ENCODE assay signal across 9 cellular contexts in genomic region chr5:177448244-177448950, GRCh38. TPM values are rescaled to one million over a fixed set of nuclear protein-coding genes. Genes with fewer than 3 reads are reported as not detected.
DNase-seq lines count a peak whose midpoint lies in the region; ATAC-seq and TF ChIP-seq lines count a peak whose summit lies in the region.
"Had no signal": no experiment of that assay in that cellular context is flagged by ENCODE, and none has a peak within 500 bp of the region (broad histone marks: within the 10 kb centered on the region; RNA-seq: fewer than 3 reads in every experiment).

No MANE protein-coding gene starts in this region.

- H3K27ac ChIP-seq in WERI-Rb-1, result no peak overlapping the region

- no peaks in the 10 kb centered on the region for H3K27me3 ChIP-seq in WERI-Rb-1 (ENCODE audit: insufficient read depth, low read depth, severe bottlenecking)

- BruUV-seq in MCF 10A (replicated peaks; lab: Mats Ljungman, UMichigan), result TSS peak; percentile 12

- no peak for TF ChIP-seq CTCF in GM12875 (IDR thresholded peaks at IDR 0.05; ENCODE audit: borderline replicate concordance, insufficient read depth, low read depth, low read length)
- no peak for TF ChIP-seq CTCF in NB4 (IDR thresholded peaks at IDR 0.05; ENCODE audit: low read depth, low read length)
- no peak for TF ChIP-seq CTCF in MCF 10A (IDR thresholded peaks at IDR 0.05; ENCODE audit: unreplicated experiment)
- TF ChIP-seq CTCF in neural crest cell (conservative IDR thresholded peaks at IDR 0.05), result no peak
- TF ChIP-seq CTCF in WERI-Rb-1 (IDR thresholded peaks at IDR 0.05; ENCODE audit: low read depth, low read length), result no peak

- H3K4me1 Mint-ChIP-seq in MCF 10A (ENCODE audit: insufficient read depth, unreplicated experiment), result peaks cover 21% of the 10 kb centered on the region
- peaks cover 62% of the 10 kb centered on the region for H3K4me1 Mint-ChIP-seq in neural crest cell

- DNase-seq in NB4 (ENCODE audit: low read depth) (peak; percentile 56), MCF 10A (ENCODE audit: unreplicated experiment) (no peak), neural crest cell (ENCODE audit: low read depth, low spot score) (no peak), WERI-Rb-1 (no peak), NCI-H2081 treated with DMSO at 0.1 percent for 48 hours (lab: John Stamatoyannopoulos, UW) (no peak)
- DNase-seq: NCI-H524 treated with DMSO at 0.1 percent for 48 hours had no signal

- H3K4me3 Mint-ChIP-seq in MCF 10A (ENCODE audit: unreplicated experiment) (peak overlapping the region; percentile 75), neural crest cell (peak overlapping the region; percentile 93)

- no peaks in the 10 kb centered on the region for H3K36me3 ChIP-seq in WERI-Rb-1

- H3K4me3 ChIP-seq in GM12875 (ENCODE audit: low read depth, low read length) (peak overlapping the region; percentile 70), NB4 (ENCODE audit: low read depth, low read length) (peak overlapping the region; percentile 25), WERI-Rb-1 (ENCODE audit: low read depth, low read length) (no peak overlapping the region)

- ATAC-seq in GM21825 (IDR thresholded peaks at IDR 0.05; ENCODE audit: unreplicated experiment), result no peak
- no peak for ATAC-seq in HG02852 (IDR thresholded peaks at IDR 0.05; ENCODE audit: unreplicated experiment)

- H3K9me3 ChIP-seq in WERI-Rb-1 (ENCODE audit: severe bottlenecking), result no peaks in the 10 kb centered on the region

- CTCF ChIA-PET in MCF 10A (lab: Yijun Ruan, JAX), result interaction anchor here (0.6 to 15.3 kb wide), 14 partner anchors 9 to 1182 kb away, joined by 3 to 277 read pairs (median 3); partner anchors contain the start of genes DBN1 and PFN3

- H3K9me3 Mint-ChIP-seq in MCF 10A (ENCODE audit: unreplicated experiment) (no peaks in the 10 kb centered on the region), neural crest cell (no peaks in the 10 kb centered on the region)

- POLR2A ChIA-PET in MCF 10A (lab: Yijun Ruan, JAX), result interaction anchor here (0.6 to 17.7 kb wide), 25 partner anchors 7 to 1038 kb away, joined by 3 to 217 read pairs (median 3); partner anchors contain the start of genes DDX41, GRK6, LMAN2 and MXD3

- H3K27me3 Mint-ChIP-seq in MCF 10A (ENCODE audit: insufficient read depth, unreplicated experiment) (no peaks in the 10 kb centered on the region), neural crest cell (ENCODE audit: low read depth) (peaks cover 60% of the 10 kb centered on the region)

- H3K27ac Mint-ChIP-seq in MCF 10A (ENCODE audit: low read depth, unreplicated experiment), result peak overlapping the region; percentile 70
- H3K27ac Mint-ChIP-seq in neural crest cell (ENCODE audit: unreplicated experiment), result peak overlapping the region; percentile 63

- peaks cover 32% of the 10 kb centered on the region for H3K36me3 Mint-ChIP-seq in MCF 10A (ENCODE audit: insufficient read depth, unreplicated experiment)
- H3K36me3 Mint-ChIP-seq in neural crest cell (ENCODE audit: low read depth), result peaks cover 6% of the 10 kb centered on the region

- TF ChIP-seq POLR2A in NB4 (IDR thresholded peaks at IDR 0.05; ENCODE audit: extremely low read depth, insufficient read length), result no peak

- intact Hi-C loops in MCF 10A (cut with micrococcal nuclease), result no loop called here

RNA-seq across cellular contexts. Expression of gene PRR7, which starts 1.8 kb away (rescaled TPM):
- total RNA-seq in MCF 10A (2022) (15.0 and 23.2 TPM in 2 replicates), neural crest cell (16.1 and 19.0 TPM in 2 replicates)

RNA-seq across cellular contexts. Expression of gene GRK6, which starts 21.9 kb away (rescaled TPM):
- 45.2 and 52.0 TPM in 2 replicates for total RNA-seq in MCF 10A (2022)
- total RNA-seq in neural crest cell, result 47.4 and 54.9 TPM in 2 replicates

RNA-seq across cellular contexts. Expression of gene DBN1, which starts 25.0 kb away (rescaled TPM):
- 149 and 165 TPM in 2 replicates for total RNA-seq in MCF 10A (2022)
- 387 and 410 TPM in 2 replicates for total RNA-seq in neural crest cell

RNA-seq across cellular contexts. Expression of gene F12, which starts 39.0 kb away (rescaled TPM):
- total RNA-seq in MCF 10A (2022) (13.6 and 16.5 TPM in 2 replicates), neural crest cell (2.3 and 2.7 TPM in 2 replicates)

RNA-seq across cellular contexts. Expression of gene PFN3, which starts 47.9 kb away (rescaled TPM):
- total RNA-seq in MCF 10A (2022), result not detected in 2 replicates
- not detected in 2 replicates for total RNA-seq in neural crest cell
